1 cellular context compared by ENCODE assay signal in the genomic region with DNA sequence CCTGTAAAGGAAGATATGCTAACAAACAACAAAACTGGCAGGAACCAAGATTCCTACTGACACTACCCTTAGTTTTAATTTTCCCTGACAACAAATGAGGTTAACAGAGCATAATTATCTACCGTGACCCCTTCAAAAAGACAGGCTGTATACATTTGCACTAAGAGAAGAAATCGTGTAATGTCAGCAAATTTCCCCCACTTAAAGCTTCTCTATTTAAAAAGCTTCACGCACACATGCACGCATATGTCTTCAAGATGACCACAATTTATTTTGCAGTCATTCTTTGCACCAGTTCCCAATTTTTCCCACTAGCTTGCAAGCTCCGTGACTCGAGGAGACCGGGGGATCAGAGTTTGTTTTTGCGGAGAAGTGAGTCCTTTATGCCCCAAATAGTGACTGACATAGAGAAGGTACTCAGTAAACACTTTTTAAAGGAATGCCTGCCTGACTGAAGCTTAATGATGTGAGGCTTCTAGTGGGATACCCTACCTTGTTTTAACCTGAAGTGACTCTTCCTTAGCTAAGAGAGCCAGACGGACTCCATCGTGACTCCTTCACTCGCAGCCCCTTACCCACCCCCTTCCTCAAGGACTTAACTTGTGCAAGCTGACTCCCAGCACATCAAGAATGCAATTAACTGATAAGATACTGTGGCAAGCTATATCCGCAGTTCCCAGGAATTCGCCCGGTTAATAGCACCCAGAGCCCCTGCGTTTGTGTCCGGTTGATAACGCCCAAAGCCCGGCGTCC.
A peak's percentile ranks its signal among the peaks of the same experiment; 100 is the strongest.
TF ChIP-seq lines count a peak whose summit lies in the region.

No MANE protein-coding gene starts in this region.

TF ChIP-seq in K562, 482 proteins besides CTCF, POLR2A, EP300 and RAD21 (continued from another document and continues in another):
- TF ChIP-seq, protein P1, sequence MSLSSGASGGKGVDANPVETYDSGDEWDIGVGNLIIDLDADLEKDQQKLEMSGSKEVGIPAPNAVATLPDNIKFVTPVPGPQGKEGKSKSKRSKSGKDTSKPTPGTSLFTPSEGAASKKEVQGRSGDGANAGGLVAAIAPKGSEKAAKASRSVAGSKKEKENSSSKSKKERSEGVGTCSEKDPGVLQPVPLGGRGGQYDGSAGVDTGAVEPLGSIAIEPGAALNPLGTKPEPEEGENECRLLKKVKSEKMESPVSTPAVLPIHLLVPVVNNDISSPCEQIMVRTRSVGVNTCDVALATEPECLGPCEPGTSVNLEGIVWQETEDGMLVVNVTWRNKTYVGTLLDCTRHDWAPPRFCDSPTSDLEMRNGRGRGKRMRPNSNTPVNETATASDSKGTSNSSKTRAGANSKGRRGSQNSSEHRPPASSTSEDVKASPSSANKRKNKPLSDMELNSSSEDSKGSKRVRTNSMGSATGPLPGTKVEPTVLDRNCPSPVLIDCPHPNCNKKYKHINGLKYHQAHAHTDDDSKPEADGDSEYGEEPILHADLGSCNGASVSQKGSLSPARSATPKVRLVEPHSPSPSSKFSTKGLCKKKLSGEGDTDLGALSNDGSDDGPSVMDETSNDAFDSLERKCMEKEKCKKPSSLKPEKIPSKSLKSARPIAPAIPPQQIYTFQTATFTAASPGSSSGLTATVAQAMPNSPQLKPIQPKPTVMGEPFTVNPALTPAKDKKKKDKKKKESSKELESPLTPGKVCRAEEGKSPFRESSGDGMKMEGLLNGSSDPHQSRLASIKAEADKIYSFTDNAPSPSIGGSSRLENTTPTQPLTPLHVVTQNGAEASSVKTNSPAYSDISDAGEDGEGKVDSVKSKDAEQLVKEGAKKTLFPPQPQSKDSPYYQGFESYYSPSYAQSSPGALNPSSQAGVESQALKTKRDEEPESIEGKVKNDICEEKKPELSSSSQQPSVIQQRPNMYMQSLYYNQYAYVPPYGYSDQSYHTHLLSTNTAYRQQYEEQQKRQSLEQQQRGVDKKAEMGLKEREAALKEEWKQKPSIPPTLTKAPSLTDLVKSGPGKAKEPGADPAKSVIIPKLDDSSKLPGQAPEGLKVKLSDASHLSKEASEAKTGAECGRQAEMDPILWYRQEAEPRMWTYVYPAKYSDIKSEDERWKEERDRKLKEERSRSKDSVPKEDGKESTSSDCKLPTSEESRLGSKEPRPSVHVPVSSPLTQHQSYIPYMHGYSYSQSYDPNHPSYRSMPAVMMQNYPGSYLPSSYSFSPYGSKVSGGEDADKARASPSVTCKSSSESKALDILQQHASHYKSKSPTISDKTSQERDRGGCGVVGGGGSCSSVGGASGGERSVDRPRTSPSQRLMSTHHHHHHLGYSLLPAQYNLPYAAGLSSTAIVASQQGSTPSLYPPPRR (CRISPR knock-in tag; IDR thresholded peaks at IDR 0.05; ENCODE audit: borderline replicate concordance), result no peak
- TF ChIP-seq, protein P2, sequence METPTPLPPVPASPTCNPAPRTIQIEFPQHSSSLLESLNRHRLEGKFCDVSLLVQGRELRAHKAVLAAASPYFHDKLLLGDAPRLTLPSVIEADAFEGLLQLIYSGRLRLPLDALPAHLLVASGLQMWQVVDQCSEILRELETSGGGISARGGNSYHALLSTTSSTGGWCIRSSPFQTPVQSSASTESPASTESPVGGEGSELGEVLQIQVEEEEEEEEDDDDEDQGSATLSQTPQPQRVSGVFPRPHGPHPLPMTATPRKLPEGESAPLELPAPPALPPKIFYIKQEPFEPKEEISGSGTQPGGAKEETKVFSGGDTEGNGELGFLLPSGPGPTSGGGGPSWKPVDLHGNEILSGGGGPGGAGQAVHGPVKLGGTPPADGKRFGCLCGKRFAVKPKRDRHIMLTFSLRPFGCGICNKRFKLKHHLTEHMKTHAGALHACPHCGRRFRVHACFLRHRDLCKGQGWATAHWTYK (CRISPR knock-in tag; IDR thresholded peaks at IDR 0.05), result peak; percentile 96
- TF ChIP-seq, protein P3, sequence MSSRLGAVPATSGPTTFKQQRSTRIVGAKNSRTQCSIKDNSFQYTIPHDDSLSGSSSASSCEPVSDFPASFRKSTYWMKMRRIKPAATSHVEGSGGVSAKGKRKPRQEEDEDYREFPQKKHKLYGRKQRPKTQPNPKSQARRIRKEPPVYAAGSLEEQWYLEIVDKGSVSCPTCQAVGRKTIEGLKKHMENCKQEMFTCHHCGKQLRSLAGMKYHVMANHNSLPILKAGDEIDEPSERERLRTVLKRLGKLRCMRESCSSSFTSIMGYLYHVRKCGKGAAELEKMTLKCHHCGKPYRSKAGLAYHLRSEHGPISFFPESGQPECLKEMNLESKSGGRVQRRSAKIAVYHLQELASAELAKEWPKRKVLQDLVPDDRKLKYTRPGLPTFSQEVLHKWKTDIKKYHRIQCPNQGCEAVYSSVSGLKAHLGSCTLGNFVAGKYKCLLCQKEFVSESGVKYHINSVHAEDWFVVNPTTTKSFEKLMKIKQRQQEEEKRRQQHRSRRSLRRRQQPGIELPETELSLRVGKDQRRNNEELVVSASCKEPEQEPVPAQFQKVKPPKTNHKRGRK (tag; IDR thresholded peaks at IDR 0.05), result no peak
- peak; percentile 94 for TF ChIP-seq RNF2 (IDR thresholded peaks at IDR 0.05)
- peak; percentile 99 for TF ChIP-seq ZNF316 (IDR thresholded peaks at IDR 0.05)
- no peak for TF ChIP-seq HOXB6 (CRISPR knock-in tag; IDR thresholded peaks at IDR 0.05; ENCODE audit: borderline replicate concordance)
- TF ChIP-seq SIN3A (IDR thresholded peaks at IDR 0.05; ENCODE audit: borderline replicate concordance in 2 of 2, control insufficient read depth in 1 of 2, low read depth in 2 of 2, low read length in 2 of 2), result no peak
- TF ChIP-seq MTA1 (IDR thresholded peaks at IDR 0.05; ENCODE audit: borderline replicate concordance), result peak; percentile 20; the same call in 1 of the 2 replicates
- TF ChIP-seq ETV5 (CRISPR knock-in tag; IDR thresholded peaks at IDR 0.05; ENCODE audit: low read depth), result peak; percentile 97
- TF ChIP-seq, protein P4, sequence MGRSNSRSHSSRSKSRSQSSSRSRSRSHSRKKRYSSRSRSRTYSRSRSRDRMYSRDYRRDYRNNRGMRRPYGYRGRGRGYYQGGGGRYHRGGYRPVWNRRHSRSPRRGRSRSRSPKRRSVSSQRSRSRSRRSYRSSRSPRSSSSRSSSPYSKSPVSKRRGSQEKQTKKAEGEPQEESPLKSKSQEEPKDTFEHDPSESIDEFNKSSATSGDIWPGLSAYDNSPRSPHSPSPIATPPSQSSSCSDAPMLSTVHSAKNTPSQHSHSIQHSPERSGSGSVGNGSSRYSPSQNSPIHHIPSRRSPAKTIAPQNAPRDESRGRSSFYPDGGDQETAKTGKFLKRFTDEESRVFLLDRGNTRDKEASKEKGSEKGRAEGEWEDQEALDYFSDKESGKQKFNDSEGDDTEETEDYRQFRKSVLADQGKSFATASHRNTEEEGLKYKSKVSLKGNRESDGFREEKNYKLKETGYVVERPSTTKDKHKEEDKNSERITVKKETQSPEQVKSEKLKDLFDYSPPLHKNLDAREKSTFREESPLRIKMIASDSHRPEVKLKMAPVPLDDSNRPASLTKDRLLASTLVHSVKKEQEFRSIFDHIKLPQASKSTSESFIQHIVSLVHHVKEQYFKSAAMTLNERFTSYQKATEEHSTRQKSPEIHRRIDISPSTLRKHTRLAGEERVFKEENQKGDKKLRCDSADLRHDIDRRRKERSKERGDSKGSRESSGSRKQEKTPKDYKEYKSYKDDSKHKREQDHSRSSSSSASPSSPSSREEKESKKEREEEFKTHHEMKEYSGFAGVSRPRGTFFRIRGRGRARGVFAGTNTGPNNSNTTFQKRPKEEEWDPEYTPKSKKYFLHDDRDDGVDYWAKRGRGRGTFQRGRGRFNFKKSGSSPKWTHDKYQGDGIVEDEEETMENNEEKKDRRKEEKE (IDR thresholded peaks at IDR 0.05; ENCODE audit: borderline replicate concordance in 1 of 2, control insufficient read depth in 1 of 2, low read depth in 2 of 2, low read length in 1 of 2), result no peak
- TF ChIP-seq, protein P5, sequence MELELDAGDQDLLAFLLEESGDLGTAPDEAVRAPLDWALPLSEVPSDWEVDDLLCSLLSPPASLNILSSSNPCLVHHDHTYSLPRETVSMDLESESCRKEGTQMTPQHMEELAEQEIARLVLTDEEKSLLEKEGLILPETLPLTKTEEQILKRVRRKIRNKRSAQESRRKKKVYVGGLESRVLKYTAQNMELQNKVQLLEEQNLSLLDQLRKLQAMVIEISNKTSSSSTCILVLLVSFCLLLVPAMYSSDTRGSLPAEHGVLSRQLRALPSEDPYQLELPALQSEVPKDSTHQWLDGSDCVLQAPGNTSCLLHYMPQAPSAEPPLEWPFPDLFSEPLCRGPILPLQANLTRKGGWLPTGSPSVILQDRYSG (tag; conservative IDR thresholded peaks at IDR 0.05; ENCODE audit: low read depth), result peak; percentile 96
- TF ChIP-seq ZNF57 (CRISPR knock-in tag; IDR thresholded peaks at IDR 0.05), result no peak
- TF ChIP-seq BMI1 (IDR thresholded peaks at IDR 0.05; ENCODE audit: low read length), result no peak
- no peak for TF ChIP-seq BRCA1 (IDR thresholded peaks at IDR 0.05)
- TF ChIP-seq BRCA1 (CRISPR knock-in tag; IDR thresholded peaks at IDR 0.05), result no peak
- TF ChIP-seq GATAD2A (IDR thresholded peaks at IDR 0.05), result 0 out of 2 replicates have a peak, but pooled peaks have one; percentile 85
- TF ChIP-seq GATA2 (CRISPR knock-in tag; IDR thresholded peaks at IDR 0.05), result peak; percentile 37; the same call in 1 of the 2 replicates
- no peak; the same call in 1 of the 2 replicates for TF ChIP-seq EP400 (IDR thresholded peaks at IDR 0.05)
- no peak for TF ChIP-seq NR3C1 (CRISPR knock-in tag; IDR thresholded peaks at IDR 0.05)
- no peak; the same call in 1 of the 2 replicates for TF ChIP-seq ZBED1 (IDR thresholded peaks at IDR 0.05)
- 0 out of 2 replicates have a peak, but pooled peaks have one; percentile 31 for TF ChIP-seq MEF2A (IDR thresholded peaks at IDR 0.05; ENCODE audit: control insufficient read depth, low read depth, low read length)
- TF ChIP-seq ZNF77 (CRISPR knock-in tag; IDR thresholded peaks at IDR 0.05), result no peak
- TF ChIP-seq, protein P6, sequence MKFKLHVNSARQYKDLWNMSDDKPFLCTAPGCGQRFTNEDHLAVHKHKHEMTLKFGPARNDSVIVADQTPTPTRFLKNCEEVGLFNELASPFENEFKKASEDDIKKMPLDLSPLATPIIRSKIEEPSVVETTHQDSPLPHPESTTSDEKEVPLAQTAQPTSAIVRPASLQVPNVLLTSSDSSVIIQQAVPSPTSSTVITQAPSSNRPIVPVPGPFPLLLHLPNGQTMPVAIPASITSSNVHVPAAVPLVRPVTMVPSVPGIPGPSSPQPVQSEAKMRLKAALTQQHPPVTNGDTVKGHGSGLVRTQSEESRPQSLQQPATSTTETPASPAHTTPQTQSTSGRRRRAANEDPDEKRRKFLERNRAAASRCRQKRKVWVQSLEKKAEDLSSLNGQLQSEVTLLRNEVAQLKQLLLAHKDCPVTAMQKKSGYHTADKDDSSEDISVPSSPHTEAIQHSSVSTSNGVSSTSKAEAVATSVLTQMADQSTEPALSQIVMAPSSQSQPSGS (CRISPR knock-in tag; IDR thresholded peaks at IDR 0.05), result no peak
- TF ChIP-seq, protein P7, sequence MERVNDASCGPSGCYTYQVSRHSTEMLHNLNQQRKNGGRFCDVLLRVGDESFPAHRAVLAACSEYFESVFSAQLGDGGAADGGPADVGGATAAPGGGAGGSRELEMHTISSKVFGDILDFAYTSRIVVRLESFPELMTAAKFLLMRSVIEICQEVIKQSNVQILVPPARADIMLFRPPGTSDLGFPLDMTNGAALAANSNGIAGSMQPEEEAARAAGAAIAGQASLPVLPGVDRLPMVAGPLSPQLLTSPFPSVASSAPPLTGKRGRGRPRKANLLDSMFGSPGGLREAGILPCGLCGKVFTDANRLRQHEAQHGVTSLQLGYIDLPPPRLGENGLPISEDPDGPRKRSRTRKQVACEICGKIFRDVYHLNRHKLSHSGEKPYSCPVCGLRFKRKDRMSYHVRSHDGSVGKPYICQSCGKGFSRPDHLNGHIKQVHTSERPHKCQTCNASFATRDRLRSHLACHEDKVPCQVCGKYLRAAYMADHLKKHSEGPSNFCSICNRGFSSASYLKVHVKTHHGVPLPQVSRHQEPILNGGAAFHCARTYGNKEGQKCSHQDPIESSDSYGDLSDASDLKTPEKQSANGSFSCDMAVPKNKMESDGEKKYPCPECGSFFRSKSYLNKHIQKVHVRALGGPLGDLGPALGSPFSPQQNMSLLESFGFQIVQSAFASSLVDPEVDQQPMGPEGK (CRISPR knock-in tag; IDR thresholded peaks at IDR 0.05; ENCODE audit: borderline replicate concordance), result peak; percentile 61
- TF ChIP-seq POLR2B (IDR thresholded peaks at IDR 0.05; ENCODE audit: low read depth, partially characterized antibody), result peak; percentile 7
- no peak for TF ChIP-seq HNRNPLL (IDR thresholded peaks at IDR 0.05; ENCODE audit: low read depth, low read length, poor library complexity, severe bottlenecking)
- TF ChIP-seq ZNF12 (CRISPR knock-in tag; IDR thresholded peaks at IDR 0.05), result no peak
- peak; percentile 82; the same call in 1 of the 2 replicates for TF ChIP-seq ZNF165 (CRISPR knock-in tag; IDR thresholded peaks at IDR 0.05; ENCODE audit: borderline replicate concordance)
- no peak for TF ChIP-seq SREBF1 (IDR thresholded peaks at IDR 0.05; ENCODE audit: borderline replicate concordance, low read depth, low read length)
- TF ChIP-seq MCM3 (IDR thresholded peaks at IDR 0.05), result no peak
- peak; percentile 88 for TF ChIP-seq STAT5A (IDR thresholded peaks at IDR 0.05; ENCODE audit: borderline replicate concordance, low read length)
- TF ChIP-seq, protein P8, sequence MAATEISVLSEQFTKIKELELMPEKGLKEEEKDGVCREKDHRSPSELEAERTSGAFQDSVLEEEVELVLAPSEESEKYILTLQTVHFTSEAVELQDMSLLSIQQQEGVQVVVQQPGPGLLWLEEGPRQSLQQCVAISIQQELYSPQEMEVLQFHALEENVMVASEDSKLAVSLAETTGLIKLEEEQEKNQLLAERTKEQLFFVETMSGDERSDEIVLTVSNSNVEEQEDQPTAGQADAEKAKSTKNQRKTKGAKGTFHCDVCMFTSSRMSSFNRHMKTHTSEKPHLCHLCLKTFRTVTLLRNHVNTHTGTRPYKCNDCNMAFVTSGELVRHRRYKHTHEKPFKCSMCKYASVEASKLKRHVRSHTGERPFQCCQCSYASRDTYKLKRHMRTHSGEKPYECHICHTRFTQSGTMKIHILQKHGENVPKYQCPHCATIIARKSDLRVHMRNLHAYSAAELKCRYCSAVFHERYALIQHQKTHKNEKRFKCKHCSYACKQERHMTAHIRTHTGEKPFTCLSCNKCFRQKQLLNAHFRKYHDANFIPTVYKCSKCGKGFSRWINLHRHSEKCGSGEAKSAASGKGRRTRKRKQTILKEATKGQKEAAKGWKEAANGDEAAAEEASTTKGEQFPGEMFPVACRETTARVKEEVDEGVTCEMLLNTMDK (IDR thresholded peaks at IDR 0.05; ENCODE audit: borderline replicate concordance, insufficient read depth, low read depth, low read length, poor library complexity, severe bottlenecking), result no peak
- TF ChIP-seq ERF (CRISPR knock-in tag; IDR thresholded peaks at IDR 0.05), result peak; percentile 94
- peak; percentile 78; the same call in 1 of the 2 replicates for TF ChIP-seq ZNF551 (CRISPR knock-in tag; IDR thresholded peaks at IDR 0.05)
- TF ChIP-seq, protein P9, sequence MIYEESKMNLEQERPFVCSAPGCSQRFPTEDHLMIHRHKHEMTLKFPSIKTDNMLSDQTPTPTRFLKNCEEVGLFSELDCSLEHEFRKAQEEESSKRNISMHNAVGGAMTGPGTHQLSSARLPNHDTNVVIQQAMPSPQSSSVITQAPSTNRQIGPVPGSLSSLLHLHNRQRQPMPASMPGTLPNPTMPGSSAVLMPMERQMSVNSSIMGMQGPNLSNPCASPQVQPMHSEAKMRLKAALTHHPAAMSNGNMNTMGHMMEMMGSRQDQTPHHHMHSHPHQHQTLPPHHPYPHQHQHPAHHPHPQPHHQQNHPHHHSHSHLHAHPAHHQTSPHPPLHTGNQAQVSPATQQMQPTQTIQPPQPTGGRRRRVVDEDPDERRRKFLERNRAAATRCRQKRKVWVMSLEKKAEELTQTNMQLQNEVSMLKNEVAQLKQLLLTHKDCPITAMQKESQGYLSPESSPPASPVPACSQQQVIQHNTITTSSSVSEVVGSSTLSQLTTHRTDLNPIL (CRISPR knock-in tag; IDR thresholded peaks at IDR 0.05), result no peak
- TF ChIP-seq CBX2 (IDR thresholded peaks at IDR 0.05; ENCODE audit: insufficient read depth, low read length, poor library complexity, severe bottlenecking), result no peak
